ENCODE assay signal across 25 cellular contexts in the genomic region with DNA sequence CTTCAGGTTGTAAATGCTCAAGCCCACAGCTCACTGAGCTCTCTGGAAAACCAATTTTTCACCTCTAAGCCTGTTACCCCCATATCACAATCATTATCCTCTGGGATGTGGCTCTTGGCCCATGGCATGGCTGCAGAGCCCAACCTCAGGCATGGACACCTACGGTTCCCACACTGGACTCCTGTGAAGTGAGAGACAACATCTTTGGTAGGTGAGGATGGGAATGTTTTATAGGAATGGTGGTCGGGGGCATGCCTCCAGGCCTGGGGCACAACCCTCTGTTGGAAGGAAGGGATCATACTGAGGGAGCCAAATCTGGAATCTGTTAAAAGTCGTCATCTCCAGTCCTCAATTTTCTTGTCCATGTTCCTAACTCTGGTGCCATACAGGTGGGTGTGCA.
"Had no signal": no experiment of that assay in that cellular context is flagged by ENCODE, and none has a peak within 500 bp of the region (broad histone marks: within the 10 kb centered on the region; RNA-seq: fewer than 3 reads in every experiment).

No MANE protein-coding gene starts in this region.

- DNase-seq: activated CD4-positive, alpha-beta T cell treated with anti-CD3 and anti-CD28 coated beads, Interleukin-2, amount 50 U/mL, for 1 hour; activated CD4-positive, CD25-positive, alpha-beta regulatory T cell; activated gamma-delta T cell treated with Interleukin-2 at 50 U/mL for 16 hours; activated naive CD4-positive, alpha-beta T cell treated with anti-CD3 and anti-CD28 coated beads, Interleukin-2, amount 10 ng/mL, durations not matched to agents 7 days and 5 days; activated naive CD8-positive, alpha-beta T cell treated with anti-CD3 and anti-CD28 coated beads for 36 hours; activated T-cell treated with anti-CD3 and anti-CD28 coated beads, Interleukin-2, amount 50 U/mL, for 72 hours; brain microvascular endothelial cell; MG63; NCI-H1105; NCI-H1436 treated with DMSO at 0.1 percent for 48 hours; NCI-H187 treated with DMSO at 0.1 percent for 48 hours; NCI-H2081 treated with DMSO at 0.1 percent for 48 hours; NCI-H446; NCI-H524; Peyer's patch; Right ventricle myocardium superior; SJCRH30; SK-N-SH; T-helper 1 cell had no signal

- H3K27ac Mint-ChIP-seq: activated CD4-positive, alpha-beta memory T cell treated with anti-CD3 and anti-CD28 coated beads, Interleukin-2, amount 10 ng/mL, durations not matched to agents 7 days and 5 days; activated naive CD4-positive, alpha-beta T cell treated with anti-CD3 and anti-CD28 coated beads, Interleukin-2, amount 10 ng/mL, durations not matched to agents 7 days and 5 days; activated naive CD8-positive, alpha-beta T cell treated with anti-CD3 and anti-CD28 coated beads for 36 hours; activated T-cell treated with anti-CD3 and anti-CD28 coated beads, Interleukin-2, amount 50 U/mL, for 72 hours; activated T-helper 2 cell treated with anti-CD3 and anti-CD28 coated beads, Interferon-gamma antibody, Interleukin-2, Interleukin-4, amounts not matched to agents 10 μg/mL and 5 μg/mL and 100 μg/mL, durations not matched to agents 14 hours and 24 hours and 36 hours had no signal

- H3K9me3 Mint-ChIP-seq: activated CD4-positive, alpha-beta memory T cell treated with anti-CD3 and anti-CD28 coated beads, Interleukin-2, amount 10 ng/mL, durations not matched to agents 7 days and 5 days; activated naive CD4-positive, alpha-beta T cell treated with anti-CD3 and anti-CD28 coated beads, Interleukin-2, amount 10 ng/mL, durations not matched to agents 7 days and 5 days; activated naive CD8-positive, alpha-beta T cell treated with anti-CD3 and anti-CD28 coated beads for 36 hours; activated T-cell treated with anti-CD3 and anti-CD28 coated beads, Interleukin-2, amount 50 U/mL, for 72 hours; activated T-helper 2 cell treated with anti-CD3 and anti-CD28 coated beads, Interferon-gamma antibody, Interleukin-2, Interleukin-4, amounts not matched to agents 10 μg/mL and 5 μg/mL and 100 μg/mL, durations not matched to agents 14 hours and 24 hours and 36 hours had no signal

- H3K4me1 Mint-ChIP-seq: activated CD4-positive, alpha-beta memory T cell treated with anti-CD3 and anti-CD28 coated beads, Interleukin-2, amount 10 ng/mL, durations not matched to agents 7 days and 5 days; activated naive CD4-positive, alpha-beta T cell treated with anti-CD3 and anti-CD28 coated beads, Interleukin-2, amount 10 ng/mL, durations not matched to agents 7 days and 5 days; activated naive CD8-positive, alpha-beta T cell treated with anti-CD3 and anti-CD28 coated beads for 36 hours had no signal

- H3K9ac ChIP-seq: KMS-11, SK-N-SH had no signal

- H3K27me3 ChIP-seq: brain microvascular endothelial cell, cardiac muscle cell, MG63, Peyer's patch, SJCRH30 had no signal

- H3K9me3 ChIP-seq: MG63, Peyer's patch, SJCRH30, SK-N-SH had no signal

- H3K4me1 ChIP-seq: Peyer's patch, SJCRH30 had no signal

- H3K4me3 Mint-ChIP-seq: activated CD4-positive, alpha-beta memory T cell treated with anti-CD3 and anti-CD28 coated beads, Interleukin-2, amount 10 ng/mL, durations not matched to agents 7 days and 5 days; activated naive CD4-positive, alpha-beta T cell treated with anti-CD3 and anti-CD28 coated beads, Interleukin-2, amount 10 ng/mL, durations not matched to agents 7 days and 5 days; activated naive CD8-positive, alpha-beta T cell treated with anti-CD3 and anti-CD28 coated beads for 36 hours; activated T-cell treated with anti-CD3 and anti-CD28 coated beads, Interleukin-2, amount 50 U/mL, for 72 hours had no signal

- H3K27me3 Mint-ChIP-seq: activated naive CD4-positive, alpha-beta T cell treated with anti-CD3 and anti-CD28 coated beads, Interleukin-2, amount 10 ng/mL, durations not matched to agents 7 days and 5 days had no signal

- H3K36me3 ChIP-seq: brain microvascular endothelial cell, cardiac muscle cell, MG63, Peyer's patch, SJCRH30 had no signal

- H3K4me3 ChIP-seq: cardiac muscle cell, MG63, Peyer's patch, SJCRH30 had no signal

- H3K36me3 Mint-ChIP-seq: activated naive CD4-positive, alpha-beta T cell treated with anti-CD3 and anti-CD28 coated beads, Interleukin-2, amount 10 ng/mL, durations not matched to agents 7 days and 5 days; activated naive CD8-positive, alpha-beta T cell treated with anti-CD3 and anti-CD28 coated beads for 36 hours had no signal

- H3K27ac ChIP-seq: brain microvascular endothelial cell, cardiac muscle cell, KMS-11, Peyer's patch, RWPE1, SJCRH30, VCaP had no signal
